8 cellular contexts compared by ENCODE assay signal in the genomic region with DNA sequence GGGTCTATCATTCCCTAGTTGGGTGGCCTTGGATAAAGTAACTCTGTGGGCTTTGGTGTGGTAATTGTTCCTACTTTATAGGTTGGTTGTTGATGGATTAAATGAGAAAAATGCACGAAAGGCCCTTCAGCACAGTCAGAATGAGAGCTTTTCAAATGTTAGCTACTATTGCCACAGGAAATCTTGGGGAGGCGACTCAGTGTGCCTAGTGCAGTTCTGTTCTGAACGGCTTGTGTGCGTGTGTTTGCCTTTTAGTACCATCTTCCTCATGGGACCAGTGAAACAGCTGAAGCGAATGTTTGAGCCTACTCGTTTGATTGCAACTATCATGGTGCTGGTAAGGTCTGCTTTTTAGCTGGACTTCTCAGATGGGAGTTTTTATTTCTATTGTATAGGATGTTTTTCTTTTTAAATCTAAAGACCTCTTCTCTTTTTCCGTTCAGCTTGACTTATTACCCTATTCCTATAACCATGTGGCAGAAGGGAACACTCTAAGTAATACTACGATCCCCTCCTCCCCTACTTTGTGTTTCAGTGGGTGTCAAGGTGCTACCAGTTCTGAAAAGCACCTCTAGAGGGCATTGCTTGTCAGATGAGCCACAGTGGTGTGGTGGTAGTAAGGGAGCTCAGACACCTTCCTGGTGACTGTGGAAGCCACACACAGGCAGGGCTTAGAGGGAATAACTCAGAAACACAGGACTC. TPM values are rescaled to one million over a fixed set of nuclear protein-coding genes. Genes with fewer than 3 reads are reported as not detected.
A peak's percentile ranks its signal among the peaks of the same experiment; 100 is the strongest.
DNase-seq lines count a peak whose midpoint lies in the region; ATAC-seq and TF ChIP-seq lines count a peak whose summit lies in the region.

No MANE protein-coding gene starts in this region.

- H3K9me3 ChIP-seq in OCI-LY3 (ENCODE audit: insufficient read depth, low read length) (no peaks in the 10 kb centered on the region), iPS DF 6.9 (ENCODE audit: control insufficient read depth, insufficient read depth, low read length) (no peaks in the 10 kb centered on the region)

- H4K20me1 ChIP-seq in OCI-LY3 (ENCODE audit: insufficient read depth, low read length) = peaks cover 48% of the 10 kb centered on the region

- H3K4me3 ChIP-seq in OCI-LY3 (ENCODE audit: low read length) = no peak overlapping the region
- H3K4me3 ChIP-seq in iPS DF 6.9 (ENCODE audit: low read length) = no peak overlapping the region

- DNase-seq in Caki2 (ENCODE audit: low read depth) (peak; percentile 53), GM19240 (ENCODE audit: insufficient read length, low spot score) (peak; percentile 41), iPS DF 6.9 (ENCODE audit: low read depth, low spot score) (peak; percentile 54), DMS79 (lab: John Stamatoyannopoulos, UW) (no peak)
- no peak for DNase-seq in activated naive CD8-positive, alpha-beta T cell treated with anti-CD3 and anti-CD28 coated beads, Interleukin-2, amount 10 ng/mL, durations not matched to agents 7 days and 5 days
- DNase-seq in stimulated activated naive CD8-positive, alpha-beta T cell treated with anti-CD3 and anti-CD28 coated beads, Interleukin-15, amount 100 ng/mL, for 72 hours = peak; percentile 42 to 53

- H3K4me3 Mint-ChIP-seq in activated naive CD8-positive, alpha-beta T cell treated with anti-CD3 and anti-CD28 coated beads, Interleukin-2, amount 10 ng/mL, durations not matched to agents 7 days and 5 days = no peak overlapping the region
- no peak overlapping the region for H3K4me3 Mint-ChIP-seq in stimulated activated naive CD8-positive, alpha-beta T cell treated with anti-CD3 and anti-CD28 coated beads, Interleukin-15, amount 100 ng/mL, for 72 hours

- no peaks in the 10 kb centered on the region for H3K27me3 Mint-ChIP-seq in activated naive CD8-positive, alpha-beta T cell treated with anti-CD3 and anti-CD28 coated beads, Interleukin-2, amount 10 ng/mL, durations not matched to agents 7 days and 5 days
- H3K27me3 Mint-ChIP-seq in stimulated activated naive CD8-positive, alpha-beta T cell treated with anti-CD3 and anti-CD28 coated beads, Interleukin-15, amount 100 ng/mL, for 72 hours = no peaks in the 10 kb centered on the region

- peaks cover 41% of the 10 kb centered on the region for H3K36me3 Mint-ChIP-seq in activated naive CD8-positive, alpha-beta T cell treated with anti-CD3 and anti-CD28 coated beads, Interleukin-2, amount 10 ng/mL, durations not matched to agents 7 days and 5 days

- no peak overlapping the region for H3K27ac ChIP-seq in OCI-LY3 (ENCODE audit: low read length)
- no peak overlapping the region for H3K27ac ChIP-seq in iPS DF 6.9 (ENCODE audit: low read length)

- peak; percentile 89 for ATAC-seq in HG03442 (IDR thresholded peaks at IDR 0.05; ENCODE audit: unreplicated experiment)
- ATAC-seq in activated naive CD8-positive, alpha-beta T cell treated with anti-CD3 and anti-CD28 coated beads, Interleukin-2, amount 10 ng/mL, durations not matched to agents 7 days and 5 days (ENCODE audit: low read depth) = peak; percentile 91
- ATAC-seq in stimulated activated naive CD8-positive, alpha-beta T cell treated with anti-CD3 and anti-CD28 coated beads, Interleukin-15, amount 100 ng/mL, for 72 hours = peak; percentile 90

- TF ChIP-seq CTCF in OCI-LY3 (IDR thresholded peaks at IDR 0.05; ENCODE audit: low read depth, low read length) = peak; percentile 81

- no peak overlapping the region for H2AFZ ChIP-seq in OCI-LY3 (ENCODE audit: low read depth, low read length)

- H3K4me2 ChIP-seq in OCI-LY3 (ENCODE audit: low read length) = no peak overlapping the region

- no CpG with 5 or more reads among the region's 8 CpGs for WGBS in iPS DF 6.9 (ENCODE audit: insufficient coverage, insufficient read length)

- H3K27me3 ChIP-seq in OCI-LY3 (ENCODE audit: low read depth, low read length) (no peaks in the 10 kb centered on the region), iPS DF 6.9 (ENCODE audit: control insufficient read depth, insufficient read depth, low read length) (no peaks in the 10 kb centered on the region)

- in situ Hi-C loops in Caki2 (cut with HindIII; ENCODE audit: low pct_unique_long_range_greater_than_20kb, low sequenced_read_pairs) = no loop called here

- H3K9me3 Mint-ChIP-seq in activated naive CD8-positive, alpha-beta T cell treated with anti-CD3 and anti-CD28 coated beads, Interleukin-2, amount 10 ng/mL, durations not matched to agents 7 days and 5 days = no peaks in the 10 kb centered on the region
- H3K9me3 Mint-ChIP-seq in stimulated activated naive CD8-positive, alpha-beta T cell treated with anti-CD3 and anti-CD28 coated beads, Interleukin-15, amount 100 ng/mL, for 72 hours = no peaks in the 10 kb centered on the region

- peaks cover 9% of the 10 kb centered on the region; the same call in 1 of the 2 replicates for H3K4me1 ChIP-seq in OCI-LY3 (ENCODE audit: low read length)
- no peaks in the 10 kb centered on the region for H3K4me1 ChIP-seq in iPS DF 6.9 (ENCODE audit: control insufficient read depth, insufficient read depth, low read length)

- H3K27ac Mint-ChIP-seq in activated naive CD8-positive, alpha-beta T cell treated with anti-CD3 and anti-CD28 coated beads, Interleukin-2, amount 10 ng/mL, durations not matched to agents 7 days and 5 days = no peak overlapping the region
- no peak overlapping the region for H3K27ac Mint-ChIP-seq in stimulated activated naive CD8-positive, alpha-beta T cell treated with anti-CD3 and anti-CD28 coated beads, Interleukin-15, amount 100 ng/mL, for 72 hours

- peaks cover 75% of the 10 kb centered on the region for H3K36me3 ChIP-seq in OCI-LY3 (replicated peaks; ENCODE audit: low read depth, low read length)
- peaks cover 9% of the 10 kb centered on the region; the same call in 1 of the 2 replicates for H3K36me3 ChIP-seq in iPS DF 6.9 (ENCODE audit: control insufficient read depth, insufficient read depth, low read length)

- H3K79me2 ChIP-seq in OCI-LY3 (ENCODE audit: low read length) = peaks cover 44% of the 10 kb centered on the region

- H3K9ac ChIP-seq in OCI-LY3 (ENCODE audit: low read length) = no peak overlapping the region

- peaks cover 28% of the 10 kb centered on the region for H3K4me1 Mint-ChIP-seq in activated naive CD8-positive, alpha-beta T cell treated with anti-CD3 and anti-CD28 coated beads, Interleukin-2, amount 10 ng/mL, durations not matched to agents 7 days and 5 days
- peaks cover 54% of the 10 kb centered on the region for H3K4me1 Mint-ChIP-seq in stimulated activated naive CD8-positive, alpha-beta T cell treated with anti-CD3 and anti-CD28 coated beads, Interleukin-15, amount 100 ng/mL, for 72 hours

- POLR2A ChIA-PET in activated naive CD8-positive, alpha-beta T cell treated with anti-CD3 and anti-CD28 coated beads, Interleukin-2, amount 10 ng/mL, durations not matched to agents 7 days and 5 days (lab: Charles Lee) = interaction anchor here (0.5 to 2.6 kb wide), 4 partner anchors 9 to 128 kb away, joined by 3 to 18 read pairs (median 4); a partner anchor contains a TSS

RNA-seq across cellular contexts. Expression of a gene that starts 9.2 kb away (rescaled TPM):
- 18.1 and 21.5 TPM in 2 replicates for total RNA-seq in Caki2 (2014; rRNA removed; shearing (Covaris generic); ENCODE audit: low replicate concordance)
- 10 to 100 TPM; 56.8 to 58.4 TPM for total RNA-seq in activated naive CD8-positive, alpha-beta T cell treated with anti-CD3 and anti-CD28 coated beads, Interleukin-2, amount 10 ng/mL, durations not matched to agents 7 days and 5 days

RNA-seq across cellular contexts. Expression of a gene that starts 45.7 kb away (rescaled TPM):
- 2.9 and 5.4 TPM in 2 replicates for total RNA-seq in Caki2 (2014; rRNA removed; shearing (Covaris generic); ENCODE audit: low replicate concordance)
- total RNA-seq in activated naive CD8-positive, alpha-beta T cell treated with anti-CD3 and anti-CD28 coated beads, Interleukin-2, amount 10 ng/mL, durations not matched to agents 7 days and 5 days = 1 to 10 TPM; 2.6 to 3.2 TPM

RNA-seq across cellular contexts. Expression of a gene that starts 56.2 kb away (rescaled TPM):
- 22.1 and 35.7 TPM in 2 replicates for total RNA-seq in Caki2 (2014; rRNA removed; shearing (Covaris generic); ENCODE audit: low replicate concordance)
- 10 to 100 TPM; 40.0 to 40.1 TPM for total RNA-seq in activated naive CD8-positive, alpha-beta T cell treated with anti-CD3 and anti-CD28 coated beads, Interleukin-2, amount 10 ng/mL, durations not matched to agents 7 days and 5 days

Comparison
In these comparisons a context has a peak if more than half of its experiments do, and no peak if none do; other contexts are left out.
1. DNase-seq: peak in Caki2 (single experiment), GM19240 (single experiment), iPS DF 6.9 (single experiment) and stimulated activated naive CD8-positive, alpha-beta T cell treated with anti-CD3 and anti-CD28 coated beads, Interleukin-15, amount 100 ng/mL, for 72 hours (2 of 2); none in activated naive CD8-positive, alpha-beta T cell treated with anti-CD3 and anti-CD28 coated beads, Interleukin-2, amount 10 ng/mL, durations not matched to agents 7 days and 5 days (single experiment) and DMS79 (single experiment).
2. Peak in every context shown above with its lines, with median percentiles within 50 percentile points of each other: ATAC-seq.